2 cellular contexts compared by ENCODE assay signal in genomic region chr14:94486883-94487282, GRCh38.
TF ChIP-seq lines count a peak whose summit lies in the region.

No MANE protein-coding gene starts in this region.

TF ChIP-seq in SK-N-SH, 30 proteins besides CTCF, POLR2A, EP300 and RAD21 (continued from another document):
- TF ChIP-seq PBX3 (IDR thresholded peaks at IDR 0.05): no peak
- no peak for TF ChIP-seq FOSL2 (IDR thresholded peaks at IDR 0.05; ENCODE audit: borderline replicate concordance, low read depth)
- TF ChIP-seq ELF1 (IDR thresholded peaks at IDR 0.05): no peak

TF ChIP-seq in SK-N-SH treated with all-trans-retinoic acid at 6 μM for 48 hours, 23 proteins besides CTCF, POLR2A, EP300 and RAD21 (continued from another document):
- no peak for TF ChIP-seq POU6F1 (CRISPR knock-in tag; IDR thresholded peaks at IDR 0.05; ENCODE audit: borderline replicate concordance, low read depth)
